ENCODE assay signal across 8 cellular contexts in genomic region chr22:41799486-41800347, GRCh38.
DNase-seq lines count a peak whose midpoint lies in the region; ATAC-seq and TF ChIP-seq lines count a peak whose summit lies in the region.

No MANE protein-coding gene starts in this region.

- peak; percentile 32 for DNase-seq in EH (ENCODE audit: low read depth)
- peak; percentile 4 for DNase-seq in astrocyte of the cerebellum (ENCODE audit: low read depth)
- DNase-seq in iPS DF 6.9 (ENCODE audit: low read depth, low spot score): no peak
- peak; percentile 2 for DNase-seq in retinal pigment epithelial cell (ENCODE audit: low read depth)
- DNase-seq in NCI-H2171 (lab: John Stamatoyannopoulos, UW): no peak

- H3K9me3 ChIP-seq in Loucy (ENCODE audit: insufficient read depth, low read depth, low read length) (no peaks in the 10 kb centered on the region), iPS DF 6.9 (ENCODE audit: control insufficient read depth, insufficient read depth, low read length) (no peaks in the 10 kb centered on the region)

- H3K27me3 ChIP-seq in Loucy (ENCODE audit: insufficient read depth, low read length, poor library complexity, severe bottlenecking) (no peaks in the 10 kb centered on the region), iPS DF 6.9 (ENCODE audit: control insufficient read depth, insufficient read depth, low read length) (no peaks in the 10 kb centered on the region)

- H3K4me3 ChIP-seq in Loucy (ENCODE audit: low read length, poor library complexity, severe bottlenecking) (peak overlapping the region; percentile 82), astrocyte of the cerebellum (ENCODE audit: low read depth, low read length) (peak overlapping the region; percentile 83), iPS DF 6.9 (ENCODE audit: low read length) (peak overlapping the region; percentile 73; the same call in 1 of the 2 replicates), retinal pigment epithelial cell (ENCODE audit: low read length) (peak overlapping the region; percentile 93)

- H3K4me2 ChIP-seq in Loucy (ENCODE audit: low read depth, low read length, poor library complexity, severe bottlenecking): peak overlapping the region; percentile 98

- no peak overlapping the region for H3K27ac ChIP-seq in iPS DF 6.9 (ENCODE audit: low read length)

- TF ChIP-seq CTCF in Loucy (conservative IDR thresholded peaks at IDR 0.05; ENCODE audit: low read length) (no peak), astrocyte of the cerebellum (IDR thresholded peaks at IDR 0.05; ENCODE audit: low read depth, low read length, missing control alignments) (no peak), retinal pigment epithelial cell (conservative IDR thresholded peaks at IDR 0.05; ENCODE audit: low read depth, low read length) (no peak)

- ATAC-seq in GM21526 (IDR thresholded peaks at IDR 0.05; ENCODE audit: low FRiP score, unreplicated experiment): peak; percentile 26
- no peak for ATAC-seq in HG03097 (IDR thresholded peaks at IDR 0.05; ENCODE audit: low FRiP score, unreplicated experiment)

- peaks cover 45% of the 10 kb centered on the region for H3K79me2 ChIP-seq in Loucy (ENCODE audit: insufficient read depth, low read length)

- peak overlapping the region; percentile 91 for H2AFZ ChIP-seq in Loucy (ENCODE audit: low read length)

- peak overlapping the region; percentile 94 for H3K9ac ChIP-seq in Loucy (ENCODE audit: low read depth, low read length, poor library complexity, severe bottlenecking)

- H3K9me2 ChIP-seq in Loucy (replicated peaks; ENCODE audit: low read depth, low read length): no peaks in the 10 kb centered on the region

- H3F3A ChIP-seq in Loucy (ENCODE audit: low read depth): no peaks in the 10 kb centered on the region

- in situ Hi-C loops in astrocyte of the cerebellum (cut with HindIII; ENCODE audit: low sequenced_read_pairs): no loop called here

- H3K36me3 ChIP-seq in Loucy (ENCODE audit: insufficient read depth, low read length) (no peaks in the 10 kb centered on the region), iPS DF 6.9 (ENCODE audit: control insufficient read depth, insufficient read depth, low read length) (no peaks in the 10 kb centered on the region)

- H3K4me1 ChIP-seq in Loucy (ENCODE audit: insufficient read depth, low read length, poor library complexity, severe bottlenecking) (peaks cover 33% of the 10 kb centered on the region), iPS DF 6.9 (ENCODE audit: control insufficient read depth, insufficient read depth, low read length) (peaks cover 4% of the 10 kb centered on the region; the same call in 1 of the 2 replicates)

- peaks cover 11% of the 10 kb centered on the region for H4K20me1 ChIP-seq in Loucy (ENCODE audit: insufficient read depth, low read length, poor library complexity, severe bottlenecking)

- no CpG with 5 or more reads among the region's 38 CpGs for WGBS in iPS DF 6.9 (ENCODE audit: insufficient coverage, insufficient read length)

Comparison
In these comparisons a context has a peak if more than half of its experiments do, and no peak if none do; other contexts are left out.
1. DNase-seq: peak in EH (single experiment), astrocyte of the cerebellum (single experiment) and retinal pigment epithelial cell (single experiment); none in iPS DF 6.9 (single experiment) and NCI-H2171 (single experiment).
2. Peak in every context shown above with its lines, with median percentiles within 50 percentile points of each other: H3K4me3 ChIP-seq.